20 cellular contexts compared by ENCODE assay signal in genomic region chr11:128619540-128620305, GRCh38. TPM values are rescaled to one million over a fixed set of nuclear protein-coding genes. Genes with fewer than 3 reads are reported as not detected.
DNase-seq lines count a peak whose midpoint lies in the region; ATAC-seq and TF ChIP-seq lines count a peak whose summit lies in the region.
"Had no signal": no experiment of that assay in that cellular context is flagged by ENCODE, and none has a peak within 500 bp of the region (broad histone marks: within the 10 kb centered on the region; RNA-seq: fewer than 3 reads in every experiment).

No MANE protein-coding gene starts in this region.

- POLR2A ChIA-PET in T-cell (lab: Charles Lee) = interaction anchor here in 1 of 2 donors (0.6 to 0.9 kb wide), 2 partner anchors 9 to 314 kb away, joined by 3 read pairs; no protein-coding TSS in a partner anchor

- H3K36me3 ChIP-seq in endodermal cell (ENCODE audit: control insufficient read depth, insufficient read depth, low read length) (no peaks in the 10 kb centered on the region), vagina (no peaks in the 10 kb centered on the region), stomach (no peaks in the 10 kb centered on the region)
- H3K36me3 ChIP-seq: heart left ventricle, sigmoid colon, SJSA1, tibial nerve had no signal

- no peak overlapping the region for H3K9ac ChIP-seq in endodermal cell (ENCODE audit: extremely low read depth, low read length, poor library complexity, severe bottlenecking)

- intact Hi-C loops in vagina (cut with DNase I) = loop anchor here (10.0 kb wide), 1 partner anchor 445 kb away; no protein-coding TSS in a partner anchor
- intact Hi-C loops in stomach (cut with DNase I; ENCODE audit: low total_unique reads) = loop anchor here (10.0 kb wide), 1 partner anchor 95 kb away; no protein-coding TSS in a partner anchor

- H3K9me3 ChIP-seq in endodermal cell (ENCODE audit: control insufficient read depth, low read length) (no peaks in the 10 kb centered on the region), vagina (no peaks in the 10 kb centered on the region), stomach (no peaks in the 10 kb centered on the region)
- H3K9me3 ChIP-seq: heart left ventricle, sigmoid colon, SJSA1, tibial nerve had no signal

- H3K4me3 ChIP-seq in endodermal cell (ENCODE audit: low read length) = no peak overlapping the region
- no peak overlapping the region for H3K4me3 ChIP-seq in vagina
- H3K4me3 ChIP-seq in stomach = no peak overlapping the region
- H3K4me3 ChIP-seq: PC-9, sigmoid colon, SJSA1, tibial nerve had no signal

- H3K4me1 ChIP-seq in endodermal cell (ENCODE audit: control insufficient read depth, insufficient read depth, low read length) (no peaks in the 10 kb centered on the region), vagina (peaks cover 17% of the 10 kb centered on the region), stomach (peaks cover 0 to 16% (median 7%) of the 10 kb centered on the region in 4 donors)
- H3K4me1 ChIP-seq: SJSA1, tibial nerve had no signal

- no peaks in the 10 kb centered on the region for H3K27me3 Mint-ChIP-seq in stimulated activated naive CD8-positive, alpha-beta T cell treated with anti-CD3 and anti-CD28 coated beads, Interleukin-15, Interleukin-2, amounts not matched to agents 100 ng/mL and 50 ng/mL, for 24 hours
- H3K27me3 Mint-ChIP-seq in T-cell = peaks cover 0 to 1% of the 10 kb centered on the region in 2 donors
- peaks cover 77% of the 10 kb centered on the region for H3K27me3 Mint-ChIP-seq in endodermal cell (ENCODE audit: insufficient read depth)

- TF ChIP-seq CTCF in endodermal cell (conservative IDR thresholded peaks at IDR 0.05) (no peak), vagina (IDR thresholded peaks at IDR 0.05) (no peak), stomach (IDR thresholded peaks at IDR 0.05) (no peak)

- TF ChIP-seq EP300 in stomach (IDR thresholded peaks at IDR 0.05) = no peak

- WGBS in endodermal cell (ENCODE audit: insufficient coverage in 1 of 2, insufficient read length in 1 of 2), 2 experiments = 74 to 86% methylated on average over 7 to 10 of the region's 10 CpGs
- 73 to 92% (median 81%) methylated on average over 10 of the region's 10 CpGs for WGBS in stomach, 5 donors

- CTCF ChIA-PET in T-cell (lab: Charles Lee) = interaction anchor here (0.6 to 1.7 kb wide), 3 partner anchors 11 to 157 kb away, joined by 3 to 4 read pairs (median 4); no protein-coding TSS in a partner anchor

- no peak for DNase-seq in stimulated activated naive CD8-positive, alpha-beta T cell treated with anti-CD3 and anti-CD28 coated beads, Interleukin-15, Interleukin-2, amounts not matched to agents 100 U/mL and 50 U/mL, for 24 hours
- DNase-seq in T-cell (no peak), endodermal cell (peak; percentile 36), vagina (ENCODE audit: extremely low spot score in 2 of 2) (no peak), stomach (no peak), hepatic stellate cell (ENCODE audit: low spot score) (no peak)
- DNase-seq: AML-193; DMS79; mesendoderm; NCI-H2029 treated with DMSO at 0.1 percent for 48 hours; NCI-H526; PC-9; sigmoid colon; stimulated activated CD4-positive, alpha-beta T cell treated with anti-CD3 and anti-CD28 coated beads, Interleukin-4, amount 100 ng/mL, for 24 hours; stimulated activated CD8-positive, alpha-beta memory T cell treated with anti-CD3 and anti-CD28 coated beads, Interleukin-4, amount 100 ng/mL, for 48 hours had no signal

- H3K9me3 Mint-ChIP-seq in stimulated activated naive CD8-positive, alpha-beta T cell treated with anti-CD3 and anti-CD28 coated beads, Interleukin-15, Interleukin-2, amounts not matched to agents 100 ng/mL and 50 ng/mL, for 24 hours = no peaks in the 10 kb centered on the region
- H3K9me3 Mint-ChIP-seq in T-cell (no peaks in the 10 kb centered on the region), endodermal cell (no peaks in the 10 kb centered on the region)

- H3K27ac ChIP-seq in endodermal cell (ENCODE audit: low read depth, low read length) (no peak overlapping the region), vagina (peak overlapping the region; percentile 84), stomach (no peak overlapping the region)
- H3K27ac ChIP-seq: PC-9, SJSA1, tibial nerve had no signal

- no peak for ATAC-seq in stimulated activated naive CD8-positive, alpha-beta T cell treated with anti-CD3 and anti-CD28 coated beads, Interleukin-15, Interleukin-2, amounts not matched to agents 100 U/mL and 50 U/mL, for 24 hours
- ATAC-seq in T-cell (replicated peaks in 1 of 4) = peak in 1 of 4 experiments; percentile 12
- no peak for ATAC-seq in GM19023 (IDR thresholded peaks at IDR 0.05; ENCODE audit: unreplicated experiment)

- H3K4me1 Mint-ChIP-seq in stimulated activated naive CD8-positive, alpha-beta T cell treated with anti-CD3 and anti-CD28 coated beads, Interleukin-15, Interleukin-2, amounts not matched to agents 100 ng/mL and 50 ng/mL, for 24 hours (ENCODE audit: low read depth) = peaks cover 64% of the 10 kb centered on the region
- peaks cover 63 to 69% (median 69%) of the 10 kb centered on the region in 3 donors for H3K4me1 Mint-ChIP-seq in T-cell
- H3K4me1 Mint-ChIP-seq in endodermal cell = peaks cover 18% of the 10 kb centered on the region

- H3K27ac Mint-ChIP-seq in stimulated activated naive CD8-positive, alpha-beta T cell treated with anti-CD3 and anti-CD28 coated beads, Interleukin-15, Interleukin-2, amounts not matched to agents 100 ng/mL and 50 ng/mL, for 24 hours = peak overlapping the region; percentile 32
- H3K27ac Mint-ChIP-seq in T-cell = peak overlapping the region; percentile 99 to 100
- H3K27ac Mint-ChIP-seq in endodermal cell = no peak overlapping the region

- no peaks in the 10 kb centered on the region for H3K36me3 Mint-ChIP-seq in stimulated activated naive CD8-positive, alpha-beta T cell treated with anti-CD3 and anti-CD28 coated beads, Interleukin-15, Interleukin-2, amounts not matched to agents 100 ng/mL and 50 ng/mL, for 24 hours (ENCODE audit: low read depth)
- H3K36me3 Mint-ChIP-seq in T-cell (no peaks in the 10 kb centered on the region), endodermal cell (ENCODE audit: low read depth) (no peaks in the 10 kb centered on the region)

- no peak overlapping the region for H3K4me3 Mint-ChIP-seq in stimulated activated naive CD8-positive, alpha-beta T cell treated with anti-CD3 and anti-CD28 coated beads, Interleukin-15, Interleukin-2, amounts not matched to agents 100 ng/mL and 50 ng/mL, for 24 hours
- H3K4me3 Mint-ChIP-seq in T-cell = peak overlapping the region in 1 of 3 donors; percentile 27
- H3K4me3 Mint-ChIP-seq in endodermal cell = no peak overlapping the region

- H3K27me3 ChIP-seq in endodermal cell (ENCODE audit: control insufficient read depth, insufficient read depth, low read length, poor library complexity, severe bottlenecking) (peaks cover 43% of the 10 kb centered on the region), vagina (no peaks in the 10 kb centered on the region), stomach (no peaks in the 10 kb centered on the region)
- H3K27me3 ChIP-seq: heart left ventricle, sigmoid colon, SJSA1, tibial nerve had no signal

- TF ChIP-seq POLR2A in vagina (IDR thresholded peaks at IDR 0.05) (no peak), stomach (IDR thresholded peaks at IDR 0.05) (no peak)

RNA-seq across cellular contexts. Expression of gene ETS1, which starts 32.4 kb away (rescaled TPM):
- total RNA-seq in T-cell (1,000 to 10,000 TPM in 1 of 5 donors, 100 to 1,000 TPM in 4; 773 to 1,065 (median 854) TPM), endodermal cell (10 to 100 TPM; 34.3 to 36.4 TPM), vagina (51.6 TPM), stomach (10 to 100 TPM in 4 of 5 donors, 1 to 10 TPM in 1; 8.8 to 72.5 (median 24.6) TPM)
- 24.1 TPM for polyA plus RNA-seq in endodermal cell (2013, experiment 1 of 2)
- 23.3 TPM for polyA plus RNA-seq in endodermal cell (2013, experiment 2 of 2)
- 10 to 100 TPM in 2 of 3 donors, 1 to 10 TPM in 1; 7.0 to 35.4 (median 20.4) TPM for polyA plus RNA-seq in stomach

Comparison
In these comparisons a context has a peak if more than half of its experiments do, and no peak if none do; other contexts are left out.
1. RNA of gene ETS1, which starts 32.4 kb away (total RNA-seq): 773 to 1,065 TPM in T-cell; 51.6 TPM in vagina (single experiment), 34.3 to 36.4 TPM in endodermal cell and 8.8 to 72.5 TPM in stomach; every median in the first group is over 10 times any median in the second.